In the genomic region with DNA sequence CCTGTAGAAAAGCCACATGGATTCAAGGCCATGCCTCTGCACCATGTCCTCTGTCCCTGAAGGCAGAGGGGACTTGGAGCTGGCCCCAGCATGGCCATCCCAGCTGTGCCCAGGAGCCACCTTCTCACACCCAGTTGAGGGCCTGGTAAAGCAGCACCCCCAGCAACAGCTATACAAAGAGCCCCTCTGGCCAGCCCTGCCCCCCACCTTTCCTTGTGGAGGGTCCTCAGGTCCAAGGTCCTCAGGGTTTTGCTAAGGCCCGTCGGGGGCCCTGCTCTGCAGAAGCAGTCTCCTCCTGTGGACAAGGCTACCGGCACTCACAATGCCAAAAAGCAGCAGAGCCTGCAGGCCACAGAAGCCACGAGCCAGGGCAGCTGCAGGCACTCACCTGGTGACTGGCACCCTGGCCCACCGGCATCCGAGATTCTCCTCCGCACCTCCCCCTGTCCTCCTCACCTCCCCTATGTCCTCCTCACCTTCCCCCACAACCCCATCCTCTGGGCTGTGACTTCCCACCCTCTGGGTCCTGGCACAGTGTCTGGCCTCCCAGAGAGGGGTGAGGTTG, we compare ENCODE assay signal across 25 cellular contexts. TPM values are rescaled to one million over a fixed set of nuclear protein-coding genes. Genes with fewer than 3 reads are reported as not detected.
DNase-seq lines count a peak whose midpoint lies in the region; ATAC-seq and FAIRE-seq lines count a peak whose summit lies in the region.
"Had no signal": no experiment of that assay in that cellular context is flagged by ENCODE, and none has a peak within 500 bp of the region (broad histone marks: within the 10 kb centered on the region; RNA-seq: fewer than 3 reads in every experiment).

No MANE protein-coding gene starts in this region.

- H3K9me3 Mint-ChIP-seq in activated CD4-positive, alpha-beta T cell treated with anti-CD3 and anti-CD28 coated beads for 36 hours (ENCODE audit: low read depth), result no peaks in the 10 kb centered on the region
- peaks cover 0 to 2% (median 0%) of the 10 kb centered on the region in 11 donors for H3K9me3 Mint-ChIP-seq in naive thymus-derived CD4-positive, alpha-beta T cell
- H3K9me3 Mint-ChIP-seq: mesothelial cell of epicardium had no signal

- CTCF ChIA-PET in activated CD4-positive, alpha-beta T cell treated with anti-CD3 and anti-CD28 coated beads for 36 hours (lab: Charles Lee), result no interaction called here
- CTCF ChIA-PET in naive thymus-derived CD4-positive, alpha-beta T cell (lab: Charles Lee), result no interaction called here

- H3K9me3 ChIP-seq in T-helper 17 cell (ENCODE audit: control insufficient read depth, low read length, poor library complexity, severe bottlenecking), result no peaks in the 10 kb centered on the region
- H3K9me3 ChIP-seq in naive thymus-derived CD4-positive, alpha-beta T cell (ENCODE audit: control insufficient read depth in 2 of 3, low read length in 3 of 3), result no peaks in the 10 kb centered on the region
- H3K9me3 ChIP-seq: psoas muscle, tibial artery had no signal

- peaks cover 8% of the 10 kb centered on the region for H3K27me3 Mint-ChIP-seq in activated CD4-positive, alpha-beta T cell treated with anti-CD3 and anti-CD28 coated beads for 36 hours
- peaks cover 36% of the 10 kb centered on the region for H3K27me3 Mint-ChIP-seq in T-helper 17 cell
- peaks cover 5 to 20% (median 6%) of the 10 kb centered on the region in 5 donors for H3K27me3 Mint-ChIP-seq in naive thymus-derived CD4-positive, alpha-beta T cell

- ATAC-seq in activated CD4-positive, alpha-beta T cell treated with anti-CD3 and anti-CD28 coated beads for 36 hours, result peak; percentile 12
- ATAC-seq in T-helper 17 cell, result peak; percentile 12
- peak; percentile 3 for ATAC-seq in naive thymus-derived CD4-positive, alpha-beta T cell
- no peak for ATAC-seq in GM21529 (IDR thresholded peaks at IDR 0.05; ENCODE audit: unreplicated experiment)
- no peak for ATAC-seq in HG03460 (IDR thresholded peaks at IDR 0.05; ENCODE audit: unreplicated experiment)

- no peaks in the 10 kb centered on the region for H3K36me3 ChIP-seq in naive thymus-derived CD4-positive, alpha-beta T cell (ENCODE audit: control insufficient read depth in 2 of 3, insufficient read depth in 3 of 3, low read length in 3 of 3)
- H3K36me3 ChIP-seq: tibial artery had no signal

- no peaks in the 10 kb centered on the region for H3K4me1 Mint-ChIP-seq in activated CD4-positive, alpha-beta T cell treated with anti-CD3 and anti-CD28 coated beads for 36 hours
- H3K4me1 Mint-ChIP-seq in T-helper 17 cell, result no peaks in the 10 kb centered on the region
- H3K4me1 Mint-ChIP-seq in naive thymus-derived CD4-positive, alpha-beta T cell, result peaks cover 0 to 5% (median 4%) of the 10 kb centered on the region in 7 donors

- no peak for DNase-seq in activated CD4-positive, alpha-beta T cell treated with anti-CD3 and anti-CD28 coated beads for 36 hours
- no peak for DNase-seq in activated CD4-positive, alpha-beta T cell treated with anti-CD3 and anti-CD28 coated beads for 4 hours
- DNase-seq in T-helper 17 cell (no peak), urothelium cell line (ENCODE audit: low spot score) (peak; percentile 55), epidermal melanocyte (ENCODE audit: insufficient read length, low spot score) (no peak)
- no peak for DNase-seq in naive thymus-derived CD4-positive, alpha-beta T cell
- DNase-seq: activated CD4-positive, alpha-beta T cell treated with anti-CD3 and anti-CD28 coated beads for 1 hour; activated naive CD4-positive, alpha-beta T cell treated with Interleukin-2 at 50 U/mL for 16 hours; activated T-cell treated with anti-CD3 and anti-CD28 coated beads, Interleukin-2, amount 50 U/mL, for 48 hours; NCI-H2171; NCI-H526; psoas muscle; SHP77; stimulated activated CD4-positive, alpha-beta T cell treated with anti-CD3 and anti-CD28 coated beads, Interleukin-2, amount 100 ng/mL, for 24 hours; stimulated activated naive CD4-positive, alpha-beta T cell treated with Interleukin-2 at 50 U/mL for 16 hours had no signal

- no peak overlapping the region for H3K27ac Mint-ChIP-seq in activated CD4-positive, alpha-beta T cell treated with anti-CD3 and anti-CD28 coated beads for 36 hours
- H3K27ac Mint-ChIP-seq in T-helper 17 cell, result no peak overlapping the region
- H3K27ac Mint-ChIP-seq in naive thymus-derived CD4-positive, alpha-beta T cell, result no peak overlapping the region
- H3K27ac Mint-ChIP-seq: mesothelial cell of epicardium had no signal

- POLR2A ChIA-PET in activated CD4-positive, alpha-beta T cell treated with anti-CD3 and anti-CD28 coated beads for 36 hours (lab: Charles Lee), result no interaction called here
- POLR2A ChIA-PET in naive thymus-derived CD4-positive, alpha-beta T cell (lab: Charles Lee), result no interaction called here

- intact Hi-C loops in activated CD4-positive, alpha-beta T cell treated with anti-CD3 and anti-CD28 coated beads for 36 hours (cut with DNase I, micrococcal nuclease), result no loop called here
- intact Hi-C loops in naive thymus-derived CD4-positive, alpha-beta T cell (cut with micrococcal nuclease), result no loop called here

- no peaks in the 10 kb centered on the region for H3K36me3 Mint-ChIP-seq in activated CD4-positive, alpha-beta T cell treated with anti-CD3 and anti-CD28 coated beads for 36 hours (ENCODE audit: low read depth)
- peaks cover 2% of the 10 kb centered on the region for H3K36me3 Mint-ChIP-seq in T-helper 17 cell (ENCODE audit: low read depth)
- H3K36me3 Mint-ChIP-seq in naive thymus-derived CD4-positive, alpha-beta T cell, result peaks cover 0 to 9% (median 0%) of the 10 kb centered on the region in 5 donors
- H3K36me3 Mint-ChIP-seq: mesothelial cell of epicardium had no signal

- H3K27ac ChIP-seq in naive thymus-derived CD4-positive, alpha-beta T cell (ENCODE audit: low read depth, low read length), result no peak overlapping the region
- H3K27ac ChIP-seq: C4-2B, cardiac muscle cell, psoas muscle, tibial artery had no signal

- H3K4me3 ChIP-seq in naive thymus-derived CD4-positive, alpha-beta T cell (ENCODE audit: low read length), result no peak overlapping the region
- H3K4me3 ChIP-seq: cardiac muscle cell, psoas muscle, skin epidermis, tibial artery had no signal

- H3K27me3 ChIP-seq in naive thymus-derived CD4-positive, alpha-beta T cell (ENCODE audit: control insufficient read depth in 2 of 2, insufficient read depth in 2 of 2, low read length in 2 of 2), result peaks cover 0 to 3% of the 10 kb centered on the region in 2 donors
- H3K27me3 ChIP-seq: cardiac muscle cell had no signal

- H3K4me1 ChIP-seq in naive thymus-derived CD4-positive, alpha-beta T cell (ENCODE audit: control insufficient read depth in 2 of 2, insufficient read depth in 2 of 2, low read length in 2 of 2), result no peaks in the 10 kb centered on the region

- FAIRE-seq in urothelium cell line (lab: Jason Lieb, UNC), result no peak
- FAIRE-seq: A204.1, D721Med, TTC549 had no signal

- no peak overlapping the region for H3K4me3 Mint-ChIP-seq in activated CD4-positive, alpha-beta T cell treated with anti-CD3 and anti-CD28 coated beads for 36 hours
- no peak overlapping the region for H3K4me3 Mint-ChIP-seq in T-helper 17 cell
- H3K4me3 Mint-ChIP-seq in naive thymus-derived CD4-positive, alpha-beta T cell, result no peak overlapping the region
- H3K4me3 Mint-ChIP-seq: mesothelial cell of epicardium had no signal

RNA-seq across cellular contexts. Expression of a gene that starts 39.9 kb away (rescaled TPM):
- total RNA-seq in activated CD4-positive, alpha-beta T cell treated with anti-CD3 and anti-CD28 coated beads for 36 hours, result 10 to 100 TPM; 42.5 to 54.5 TPM
- total RNA-seq in T-helper 17 cell, result 10 to 100 TPM; 23.4 to 24.8 TPM
- total RNA-seq in naive thymus-derived CD4-positive, alpha-beta T cell, result 10 to 100 TPM; 29.4 to 89.4 (median 49.7) TPM
- 10 to 100 TPM in 1 of 2 donors, 1 to 10 TPM in 1; 9.9 to 23.5 TPM for polyA plus RNA-seq in naive thymus-derived CD4-positive, alpha-beta T cell

Comparison
In these comparisons a context has a peak if more than half of its experiments do, and no peak if none do; other contexts are left out.
1. ATAC-seq: peak in activated CD4-positive, alpha-beta T cell treated with anti-CD3 and anti-CD28 coated beads for 36 hours (single experiment), T-helper 17 cell (single experiment) and naive thymus-derived CD4-positive, alpha-beta T cell (single experiment); none in GM21529 (single experiment) and HG03460 (single experiment).